Comparison of ENCODE assay signal across 32 cellular contexts in genomic region chr5:122608222-122608621, GRCh38.
"Had no signal": no experiment of that assay in that cellular context is flagged by ENCODE, and none has a peak within 500 bp of the region (broad histone marks: within the 10 kb centered on the region; RNA-seq: fewer than 3 reads in every experiment).

No MANE protein-coding gene starts in this region.

- DNase-seq: activated CD4-positive, alpha-beta T cell treated with anti-CD3 and anti-CD28 coated beads for 36 hours; activated CD4-positive, alpha-beta T cell treated with anti-CD3 and anti-CD28 coated beads, Interleukin-2, amount 10 ng/mL, durations not matched to agents 7 days and 5 days; activated CD4-positive, alpha-beta T cell treated with anti-CD3 and anti-CD28 coated beads, Interleukin-2, amount 50 U/mL, for 48 hours; activated CD8-positive, alpha-beta T cell treated with anti-CD3 and anti-CD28 coated beads, Interleukin-2, amount 10 ng/mL, durations not matched to agents 7 days and 5 days; activated gamma-delta T cell; activated naive CD4-positive, alpha-beta T cell treated with anti-CD3 and anti-CD28 coated beads for 36 hours; activated T-cell treated with anti-CD3 and anti-CD28 coated beads, Interleukin-2, amount 50 U/mL, for 24 hours; anterior cingulate cortex; NCI-H1048; NCI-H1105 treated with DMSO at 0.1 percent for 48 hours; NCI-H1436; NCI-H1694; NCI-H1930; NCI-H2081 treated with DMSO at 0.1 percent for 48 hours; NCI-H226; NCI-H446 treated with DMSO at 0.1 percent for 48 hours; NCI-H524; NCI-H69; NCI-H82; SHP77 treated with DMSO at 0.1 percent for 48 hours; SK-N-SH had no signal

- H3K36me3 Mint-ChIP-seq: activated naive CD4-positive, alpha-beta T cell treated with anti-CD3 and anti-CD28 coated beads, Interleukin-2, amount 50 U/mL, for 72 hours; brain; WTC11 had no signal

- H3K4me3 Mint-ChIP-seq: activated CD4-positive, alpha-beta T cell treated with anti-CD3 and anti-CD28 coated beads for 36 hours; activated CD4-positive, alpha-beta T cell treated with anti-CD3 and anti-CD28 coated beads, Interleukin-2, amount 10 ng/mL, durations not matched to agents 7 days and 5 days; activated CD8-positive, alpha-beta T cell treated with anti-CD3 and anti-CD28 coated beads, Interleukin-2, amount 10 ng/mL, durations not matched to agents 7 days and 5 days; activated naive CD4-positive, alpha-beta T cell treated with anti-CD3 and anti-CD28 coated beads for 36 hours; activated T-cell treated with anti-CD3 and anti-CD28 coated beads, Interleukin-2, amount 50 U/mL, for 24 hours; brain; T-helper 1 cell treated with Interleukin-12 subunit alpha and Interleukin-12 subunit beta and Interleukin-4 antibody, amounts not matched to agents 30 μg/mL and 1 μg/mL, for 36 hours; T-helper 2 cell treated with Interferon-gamma antibody and Interleukin-4, amounts not matched to agents 5 μg/mL and 100 μg/mL, for 36 hours; WTC11 had no signal

- H3K36me3 ChIP-seq: cardiac muscle cell, SJSA1 had no signal

- H3K9me3 Mint-ChIP-seq: activated CD4-positive, alpha-beta T cell treated with anti-CD3 and anti-CD28 coated beads, Interleukin-2, amount 10 ng/mL, durations not matched to agents 7 days and 5 days; activated naive CD4-positive, alpha-beta T cell treated with anti-CD3 and anti-CD28 coated beads for 36 hours; activated naive CD4-positive, alpha-beta T cell treated with anti-CD3 and anti-CD28 coated beads, Interleukin-2, amount 50 U/mL, for 72 hours; activated T-helper 2 cell treated with anti-CD3 and anti-CD28 coated beads, Interferon-gamma antibody, Interleukin-2, Interleukin-4, amounts not matched to agents 10 μg/mL and 5 μg/mL and 100 μg/mL, durations not matched to agents 14 hours and 24 hours and 36 hours; T-helper 1 cell treated with Interleukin-12 subunit alpha and Interleukin-12 subunit beta and Interleukin-4 antibody, amounts not matched to agents 30 μg/mL and 1 μg/mL, for 36 hours; T-helper 2 cell treated with Interferon-gamma antibody and Interleukin-4, amounts not matched to agents 5 μg/mL and 100 μg/mL, for 36 hours had no signal

- H3K4me1 Mint-ChIP-seq: activated CD4-positive, alpha-beta T cell treated with anti-CD3 and anti-CD28 coated beads for 36 hours; activated CD4-positive, alpha-beta T cell treated with anti-CD3 and anti-CD28 coated beads, Interleukin-2, amount 10 ng/mL, durations not matched to agents 7 days and 5 days; brain had no signal

- H3K4me3 ChIP-seq: cardiac muscle cell, K562, SJSA1 had no signal

- H3K27ac Mint-ChIP-seq: activated CD4-positive, alpha-beta T cell treated with anti-CD3 and anti-CD28 coated beads for 36 hours; activated CD4-positive, alpha-beta T cell treated with anti-CD3 and anti-CD28 coated beads, Interleukin-2, amount 10 ng/mL, durations not matched to agents 7 days and 5 days; activated CD8-positive, alpha-beta T cell treated with anti-CD3 and anti-CD28 coated beads, Interleukin-2, amount 10 ng/mL, durations not matched to agents 7 days and 5 days; activated naive CD4-positive, alpha-beta T cell treated with anti-CD3 and anti-CD28 coated beads for 36 hours; activated naive CD4-positive, alpha-beta T cell treated with anti-CD3 and anti-CD28 coated beads, Interleukin-2, amount 50 U/mL, for 72 hours; activated T-cell treated with anti-CD3 and anti-CD28 coated beads, Interleukin-2, amount 50 U/mL, for 24 hours; activated T-helper 2 cell treated with anti-CD3 and anti-CD28 coated beads, Interferon-gamma antibody, Interleukin-2, Interleukin-4, amounts not matched to agents 10 μg/mL and 5 μg/mL and 100 μg/mL, durations not matched to agents 14 hours and 24 hours and 36 hours; brain; T-helper 1 cell treated with Interleukin-12 subunit alpha and Interleukin-12 subunit beta and Interleukin-4 antibody, amounts not matched to agents 30 μg/mL and 1 μg/mL, for 36 hours; T-helper 2 cell treated with Interferon-gamma antibody and Interleukin-4, amounts not matched to agents 5 μg/mL and 100 μg/mL, for 36 hours; WTC11 had no signal

- H3K27me3 Mint-ChIP-seq: activated CD4-positive, alpha-beta T cell treated with anti-CD3 and anti-CD28 coated beads for 36 hours; activated CD4-positive, alpha-beta T cell treated with anti-CD3 and anti-CD28 coated beads, Interleukin-2, amount 10 ng/mL, durations not matched to agents 7 days and 5 days; activated T-cell treated with anti-CD3 and anti-CD28 coated beads, Interleukin-2, amount 50 U/mL, for 24 hours; brain had no signal

- H3K27ac ChIP-seq: cardiac muscle cell, SJSA1 had no signal

- H3K9me3 ChIP-seq: SJSA1, SK-N-SH had no signal

- ATAC-seq: activated CD4-positive, alpha-beta T cell treated with anti-CD3 and anti-CD28 coated beads for 36 hours; activated CD4-positive, CD25-positive, alpha-beta regulatory T cell treated with anti-CD3 and anti-CD28 coated beads, Interleukin-2, amount 50 U/mL, for 24 hours; activated CD8-positive, alpha-beta T cell treated with anti-CD3 and anti-CD28 coated beads, Interleukin-2, amount 10 ng/mL, durations not matched to agents 7 days and 5 days; activated naive CD4-positive, alpha-beta T cell treated with anti-CD3 and anti-CD28 coated beads, Interleukin-2, amount 50 U/mL, for 72 hours; K562; Panc1; WTC11 had no signal

- H3K27me3 ChIP-seq: cardiac muscle cell, SJSA1 had no signal

- H3K4me1 ChIP-seq: SJSA1 had no signal
